1 cellular context compared by ENCODE assay signal in the genomic region with DNA sequence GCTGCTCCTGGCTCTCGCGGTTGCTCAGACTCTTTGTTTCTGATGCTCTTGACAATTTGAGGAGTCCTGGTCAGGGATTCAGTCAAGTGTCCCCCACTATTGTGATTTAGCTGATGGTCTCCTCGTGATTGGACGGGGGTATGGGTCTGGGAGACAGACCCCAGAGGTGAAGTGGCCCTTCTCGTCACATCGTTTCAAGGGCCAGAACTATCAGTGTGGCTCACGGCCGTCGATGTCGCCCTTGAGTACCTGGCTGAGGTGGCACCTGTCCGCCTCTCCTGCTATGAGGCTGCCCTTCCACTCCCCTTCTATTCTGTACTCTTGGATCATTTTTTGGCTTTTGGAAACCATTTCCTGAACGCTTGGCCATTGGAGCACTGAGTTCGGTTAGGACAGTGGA.
TF ChIP-seq lines count a peak whose summit lies in the region.

No MANE protein-coding gene starts in this region.

TF ChIP-seq in A549, 52 proteins besides CTCF, POLR2A, EP300 and RAD21 (continued from another document):
- TF ChIP-seq, protein P1, sequence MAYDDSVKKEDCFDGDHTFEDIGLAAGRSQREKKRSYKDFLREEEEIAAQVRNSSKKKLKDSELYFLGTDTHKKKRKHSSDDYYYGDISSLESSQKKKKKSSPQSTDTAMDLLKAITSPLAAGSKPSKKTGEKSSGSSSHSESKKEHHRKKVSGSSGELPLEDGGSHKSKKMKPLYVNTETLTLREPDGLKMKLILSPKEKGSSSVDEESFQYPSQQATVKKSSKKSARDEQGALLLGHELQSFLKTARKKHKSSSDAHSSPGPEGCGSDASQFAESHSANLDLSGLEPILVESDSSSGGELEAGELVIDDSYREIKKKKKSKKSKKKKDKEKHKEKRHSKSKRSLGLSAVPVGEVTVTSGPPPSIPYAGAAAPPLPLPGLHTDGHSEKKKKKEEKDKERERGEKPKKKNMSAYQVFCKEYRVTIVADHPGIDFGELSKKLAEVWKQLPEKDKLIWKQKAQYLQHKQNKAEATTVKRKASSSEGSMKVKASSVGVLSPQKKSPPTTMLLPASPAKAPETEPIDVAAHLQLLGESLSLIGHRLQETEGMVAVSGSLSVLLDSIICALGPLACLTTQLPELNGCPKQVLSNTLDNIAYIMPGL (CRISPR knock-in tag; IDR thresholded peaks at IDR 0.05; ENCODE audit: borderline replicate concordance), result no peak
- no peak for TF ChIP-seq ZFP36 (IDR thresholded peaks at IDR 0.05; ENCODE audit: borderline replicate concordance, partially characterized antibody)
- no peak for TF ChIP-seq ZC3H11A (IDR thresholded peaks at IDR 0.05)
- TF ChIP-seq POLR2AphosphoS2 (conservative IDR thresholded peaks at IDR 0.05; ENCODE audit: low read length), result no peak
- no peak for TF ChIP-seq SMC3 (IDR thresholded peaks at IDR 0.05)
- TF ChIP-seq, protein P2, sequence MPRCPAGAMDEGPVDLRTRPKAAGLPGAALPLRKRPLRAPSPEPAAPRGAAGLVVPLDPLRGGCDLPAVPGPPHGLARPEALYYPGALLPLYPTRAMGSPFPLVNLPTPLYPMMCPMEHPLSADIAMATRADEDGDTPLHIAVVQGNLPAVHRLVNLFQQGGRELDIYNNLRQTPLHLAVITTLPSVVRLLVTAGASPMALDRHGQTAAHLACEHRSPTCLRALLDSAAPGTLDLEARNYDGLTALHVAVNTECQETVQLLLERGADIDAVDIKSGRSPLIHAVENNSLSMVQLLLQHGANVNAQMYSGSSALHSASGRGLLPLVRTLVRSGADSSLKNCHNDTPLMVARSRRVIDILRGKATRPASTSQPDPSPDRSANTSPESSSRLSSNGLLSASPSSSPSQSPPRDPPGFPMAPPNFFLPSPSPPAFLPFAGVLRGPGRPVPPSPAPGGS (IDR thresholded peaks at IDR 0.05), result no peak
- TF ChIP-seq ZNF302 (CRISPR knock-in tag; IDR thresholded peaks at IDR 0.05), result no peak
- TF ChIP-seq FOSL2 (IDR thresholded peaks at IDR 0.05), result no peak
- no peak for TF ChIP-seq FOSL2 (CRISPR knock-in tag; IDR thresholded peaks at IDR 0.05)
- TF ChIP-seq HOXB13 (CRISPR knock-in tag; IDR thresholded peaks at IDR 0.05; ENCODE audit: low read depth), result no peak
- TF ChIP-seq HOXA7 (CRISPR knock-in tag; IDR thresholded peaks at IDR 0.05), result no peak
- no peak for TF ChIP-seq RFX5 (IDR thresholded peaks at IDR 0.05)
- TF ChIP-seq CHD4 (IDR thresholded peaks at IDR 0.05; ENCODE audit: borderline replicate concordance), result no peak
